ENCODE assay signal across 1 cellular context in the genomic region with DNA sequence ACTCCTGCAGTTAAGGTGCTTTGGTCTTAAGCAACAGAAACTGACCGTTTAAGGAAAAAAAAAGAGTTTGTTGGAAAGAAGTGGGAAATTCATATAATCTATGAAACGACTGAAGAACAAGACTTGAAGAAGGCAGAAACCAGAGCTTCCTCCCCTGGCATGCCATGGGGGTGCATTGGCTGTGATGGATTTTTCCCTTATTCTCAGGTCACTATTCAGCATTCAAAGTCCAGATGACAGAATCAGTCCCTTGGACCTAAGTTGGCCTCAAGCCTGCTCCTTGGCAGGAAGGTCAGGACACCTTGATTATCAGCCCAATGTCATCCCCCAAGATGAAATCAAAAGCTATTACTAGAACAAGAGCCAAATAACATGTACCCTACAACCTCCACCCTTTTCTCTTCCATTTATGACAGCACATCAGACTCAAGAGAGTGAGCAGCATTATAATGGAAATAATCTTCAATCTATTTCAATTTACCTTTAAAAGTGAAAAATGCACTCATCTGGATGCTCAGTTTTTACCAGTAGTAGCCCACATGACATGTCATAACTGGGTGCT.
TF ChIP-seq lines count a peak whose summit lies in the region.

No MANE protein-coding gene starts in this region.

TF ChIP-seq in SK-N-SH, 30 proteins besides CTCF, POLR2A, EP300 and RAD21 (continued from another document):
- TF ChIP-seq, protein P1, sequence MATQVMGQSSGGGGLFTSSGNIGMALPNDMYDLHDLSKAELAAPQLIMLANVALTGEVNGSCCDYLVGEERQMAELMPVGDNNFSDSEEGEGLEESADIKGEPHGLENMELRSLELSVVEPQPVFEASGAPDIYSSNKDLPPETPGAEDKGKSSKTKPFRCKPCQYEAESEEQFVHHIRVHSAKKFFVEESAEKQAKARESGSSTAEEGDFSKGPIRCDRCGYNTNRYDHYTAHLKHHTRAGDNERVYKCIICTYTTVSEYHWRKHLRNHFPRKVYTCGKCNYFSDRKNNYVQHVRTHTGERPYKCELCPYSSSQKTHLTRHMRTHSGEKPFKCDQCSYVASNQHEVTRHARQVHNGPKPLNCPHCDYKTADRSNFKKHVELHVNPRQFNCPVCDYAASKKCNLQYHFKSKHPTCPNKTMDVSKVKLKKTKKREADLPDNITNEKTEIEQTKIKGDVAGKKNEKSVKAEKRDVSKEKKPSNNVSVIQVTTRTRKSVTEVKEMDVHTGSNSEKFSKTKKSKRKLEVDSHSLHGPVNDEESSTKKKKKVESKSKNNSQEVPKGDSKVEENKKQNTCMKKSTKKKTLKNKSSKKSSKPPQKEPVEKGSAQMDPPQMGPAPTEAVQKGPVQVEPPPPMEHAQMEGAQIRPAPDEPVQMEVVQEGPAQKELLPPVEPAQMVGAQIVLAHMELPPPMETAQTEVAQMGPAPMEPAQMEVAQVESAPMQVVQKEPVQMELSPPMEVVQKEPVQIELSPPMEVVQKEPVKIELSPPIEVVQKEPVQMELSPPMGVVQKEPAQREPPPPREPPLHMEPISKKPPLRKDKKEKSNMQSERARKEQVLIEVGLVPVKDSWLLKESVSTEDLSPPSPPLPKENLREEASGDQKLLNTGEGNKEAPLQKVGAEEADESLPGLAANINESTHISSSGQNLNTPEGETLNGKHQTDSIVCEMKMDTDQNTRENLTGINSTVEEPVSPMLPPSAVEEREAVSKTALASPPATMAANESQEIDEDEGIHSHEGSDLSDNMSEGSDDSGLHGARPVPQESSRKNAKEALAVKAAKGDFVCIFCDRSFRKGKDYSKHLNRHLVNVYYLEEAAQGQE (IDR thresholded peaks at IDR 0.05; ENCODE audit: low read depth, low read length), result no peak
- TF ChIP-seq RFX5 (IDR thresholded peaks at IDR 0.05; ENCODE audit: low read length), result no peak
- TF ChIP-seq, protein P2, sequence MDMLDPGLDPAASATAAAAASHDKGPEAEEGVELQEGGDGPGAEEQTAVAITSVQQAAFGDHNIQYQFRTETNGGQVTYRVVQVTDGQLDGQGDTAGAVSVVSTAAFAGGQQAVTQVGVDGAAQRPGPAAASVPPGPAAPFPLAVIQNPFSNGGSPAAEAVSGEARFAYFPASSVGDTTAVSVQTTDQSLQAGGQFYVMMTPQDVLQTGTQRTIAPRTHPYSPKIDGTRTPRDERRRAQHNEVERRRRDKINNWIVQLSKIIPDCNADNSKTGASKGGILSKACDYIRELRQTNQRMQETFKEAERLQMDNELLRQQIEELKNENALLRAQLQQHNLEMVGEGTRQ (IDR thresholded peaks at IDR 0.05; ENCODE audit: borderline replicate concordance, low read depth, low read length), result no peak
- TF ChIP-seq POLR2AphosphoS5 (IDR thresholded peaks at IDR 0.05; ENCODE audit: low read depth, low read length), result no peak
- no peak for TF ChIP-seq GABPA (IDR thresholded peaks at IDR 0.05; ENCODE audit: low read depth)
- TF ChIP-seq RXRA (IDR thresholded peaks at IDR 0.05; ENCODE audit: borderline replicate concordance, low read depth), result no peak
- TF ChIP-seq RCOR1 (IDR thresholded peaks at IDR 0.05; ENCODE audit: low read length), result no peak
- TF ChIP-seq, protein P3, sequence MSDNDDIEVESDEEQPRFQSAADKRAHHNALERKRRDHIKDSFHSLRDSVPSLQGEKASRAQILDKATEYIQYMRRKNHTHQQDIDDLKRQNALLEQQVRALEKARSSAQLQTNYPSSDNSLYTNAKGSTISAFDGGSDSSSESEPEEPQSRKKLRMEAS (IDR thresholded peaks at IDR 0.05; ENCODE audit: low read depth), result no peak
- no peak for TF ChIP-seq MXI1 (IDR thresholded peaks at IDR 0.05; ENCODE audit: low read depth, low read length)
- TF ChIP-seq, protein P4, sequence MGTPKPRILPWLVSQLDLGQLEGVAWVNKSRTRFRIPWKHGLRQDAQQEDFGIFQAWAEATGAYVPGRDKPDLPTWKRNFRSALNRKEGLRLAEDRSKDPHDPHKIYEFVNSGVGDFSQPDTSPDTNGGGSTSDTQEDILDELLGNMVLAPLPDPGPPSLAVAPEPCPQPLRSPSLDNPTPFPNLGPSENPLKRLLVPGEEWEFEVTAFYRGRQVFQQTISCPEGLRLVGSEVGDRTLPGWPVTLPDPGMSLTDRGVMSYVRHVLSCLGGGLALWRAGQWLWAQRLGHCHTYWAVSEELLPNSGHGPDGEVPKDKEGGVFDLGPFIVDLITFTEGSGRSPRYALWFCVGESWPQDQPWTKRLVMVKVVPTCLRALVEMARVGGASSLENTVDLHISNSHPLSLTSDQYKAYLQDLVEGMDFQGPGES (IDR thresholded peaks at IDR 0.05; ENCODE audit: low read depth, low read length), result no peak
- TF ChIP-seq TCF12 (IDR thresholded peaks at IDR 0.05), result no peak
- no peak for TF ChIP-seq MEF2A (IDR thresholded peaks at IDR 0.05; ENCODE audit: borderline replicate concordance, low read depth)
- no peak for TF ChIP-seq GATA2 (CRISPR knock-in tag; IDR thresholded peaks at IDR 0.05)
- TF ChIP-seq TEAD4 (IDR thresholded peaks at IDR 0.05; ENCODE audit: borderline replicate concordance, insufficient read depth), result no peak
- TF ChIP-seq PBX3 (IDR thresholded peaks at IDR 0.05), result no peak
